In the genomic region with DNA sequence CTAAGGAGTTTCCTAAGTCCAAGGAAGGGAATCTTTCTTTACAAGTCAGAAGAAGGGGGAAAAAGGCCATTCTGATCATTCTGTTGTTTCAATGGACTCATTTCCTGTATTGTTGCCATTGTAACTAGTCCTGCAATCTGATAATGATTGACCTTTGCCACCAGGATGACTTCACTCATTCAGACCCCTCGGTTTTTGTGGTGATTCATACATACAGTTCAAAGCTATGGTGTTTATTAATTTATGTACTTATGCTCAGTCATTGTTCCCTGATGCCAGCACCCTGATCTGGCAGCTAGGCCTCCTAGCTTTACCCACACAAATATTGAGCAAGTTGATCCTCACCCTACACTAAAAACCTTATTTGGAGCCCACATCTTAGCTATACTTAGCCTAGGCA, we compare ENCODE assay signal across 13 cellular contexts. TPM values are rescaled to one million over a fixed set of nuclear protein-coding genes. Genes with fewer than 3 reads are reported as not detected.
A peak's percentile ranks its signal among the peaks of the same experiment; 100 is the strongest.
DNase-seq lines count a peak whose midpoint lies in the region; ATAC-seq and TF ChIP-seq lines count a peak whose summit lies in the region.
"Had no signal": no experiment of that assay in that cellular context is flagged by ENCODE, and none has a peak within 500 bp of the region (broad histone marks: within the 10 kb centered on the region; RNA-seq: fewer than 3 reads in every experiment).

No MANE protein-coding gene starts in this region.

- H3K27me3 ChIP-seq in brain microvascular endothelial cell (replicated peaks) (no peaks in the 10 kb centered on the region), gastrocnemius medialis (no peaks in the 10 kb centered on the region)

- H3K27ac ChIP-seq in brain microvascular endothelial cell = peak overlapping the region; percentile 82
- no peak overlapping the region for H3K27ac ChIP-seq in gastrocnemius medialis

- ATAC-seq in gastrocnemius medialis = no peak
- ATAC-seq: left lobe of liver had no signal

- no peaks in the 10 kb centered on the region for H3K4me1 ChIP-seq in gastrocnemius medialis

- H3K4me3 ChIP-seq in brain microvascular endothelial cell (ENCODE audit: low read depth, low read length) (no peak overlapping the region), skeletal muscle cell (ENCODE audit: low read depth, low read length) (no peak overlapping the region), gastrocnemius medialis (no peak overlapping the region)

- no peak for TF ChIP-seq CTCF in brain microvascular endothelial cell (IDR thresholded peaks at IDR 0.05; ENCODE audit: low read depth, low read length, missing control alignments)
- TF ChIP-seq CTCF in gastrocnemius medialis (IDR thresholded peaks at IDR 0.05 in 4 of 5, conservative IDR thresholded peaks at IDR 0.05 in 1 of 5) = no peak

- DNase-seq in activated CD4-positive, alpha-beta T cell treated with anti-CD3 and anti-CD28 coated beads for 48 hours = peak; percentile 32
- no peak for DNase-seq in activated CD4-positive, alpha-beta T cell treated with anti-CD3 and anti-CD28 coated beads, Interleukin-2, amount 50 U/mL, for 1 hour
- DNase-seq in HS-27A (ENCODE audit: low read depth) (peak; percentile 80), brain microvascular endothelial cell (peak; percentile 79), skeletal muscle cell (ENCODE audit: low read depth) (peak; percentile 44), NCI-H2081 (lab: John Stamatoyannopoulos, UW) (no peak), gastrocnemius medialis (no peak), AML-193 (lab: John Stamatoyannopoulos, UW) (no peak)
- DNase-seq: activated naive CD8-positive, alpha-beta T cell treated with anti-CD3 and anti-CD28 coated beads, Interleukin-2, amount 10 ng/mL, durations not matched to agents 7 days and 5 days; NCI-H774; retina; T1000 had no signal

- intact Hi-C loops in gastrocnemius medialis (cut with DNase I; ENCODE audit: low total_unique reads) = no loop called here

- no peak for TF ChIP-seq POLR2A in gastrocnemius medialis (IDR thresholded peaks at IDR 0.05)

- no peaks in the 10 kb centered on the region for H3K9me3 ChIP-seq in gastrocnemius medialis

- in situ Hi-C loops in brain microvascular endothelial cell (cut with HindIII; ENCODE audit: low pct_ligation_motif_present, low sequenced_read_pairs) (no loop called here), gastrocnemius medialis (cut with MboI; ENCODE audit: low sequenced_read_pairs in 4 of 4) (no loop called here)

- H3K36me3 ChIP-seq in brain microvascular endothelial cell (replicated peaks) (no peaks in the 10 kb centered on the region), gastrocnemius medialis (no peaks in the 10 kb centered on the region)

RNA-seq across cellular contexts. Expression of a gene that starts 57.6 kb away (rescaled TPM):
- 1 to 10 TPM in 3 of 4 donors, under 1 TPM in 1; 0.73 to 2.3 (median 2.0) TPM for total RNA-seq in gastrocnemius medialis

Comparison
In these comparisons a context has a peak if more than half of its experiments do, and no peak if none do; other contexts are left out.
1. DNase-seq: peak in activated CD4-positive, alpha-beta T cell treated with anti-CD3 and anti-CD28 coated beads for 48 hours (single experiment), HS-27A (single experiment), brain microvascular endothelial cell (single experiment) and skeletal muscle cell (single experiment); none in activated CD4-positive, alpha-beta T cell treated with anti-CD3 and anti-CD28 coated beads, Interleukin-2, amount 50 U/mL, for 1 hour (single experiment), NCI-H2081 (0 of 2), gastrocnemius medialis (0 of 2) and AML-193 (0 of 2).